In the genomic region with DNA sequence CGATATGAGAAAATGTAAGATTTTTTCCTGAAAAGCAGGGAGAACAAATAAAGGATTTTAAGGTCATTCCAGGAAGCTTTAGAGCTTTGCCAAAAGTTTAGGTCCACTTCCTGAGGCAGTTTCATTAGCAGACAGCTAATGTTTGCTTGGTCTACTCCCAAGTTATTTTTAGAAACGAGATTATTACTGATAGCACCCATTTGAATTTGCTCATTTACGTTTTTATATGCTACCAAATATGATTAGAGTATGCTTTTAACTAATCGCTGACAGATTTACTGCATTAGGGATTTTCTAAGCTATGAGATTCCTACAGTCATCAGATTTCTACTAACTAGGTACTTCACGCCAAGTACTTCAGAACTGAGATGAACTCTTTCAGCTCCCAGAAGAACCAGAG, we compare ENCODE assay signal across 1 cellular context.
TF ChIP-seq lines count a peak whose summit lies in the region.

No MANE protein-coding gene starts in this region.

TF ChIP-seq in HEK293, 187 proteins besides CTCF, POLR2A, EP300 and RAD21 (continued from another document):
- TF ChIP-seq, protein P1, sequence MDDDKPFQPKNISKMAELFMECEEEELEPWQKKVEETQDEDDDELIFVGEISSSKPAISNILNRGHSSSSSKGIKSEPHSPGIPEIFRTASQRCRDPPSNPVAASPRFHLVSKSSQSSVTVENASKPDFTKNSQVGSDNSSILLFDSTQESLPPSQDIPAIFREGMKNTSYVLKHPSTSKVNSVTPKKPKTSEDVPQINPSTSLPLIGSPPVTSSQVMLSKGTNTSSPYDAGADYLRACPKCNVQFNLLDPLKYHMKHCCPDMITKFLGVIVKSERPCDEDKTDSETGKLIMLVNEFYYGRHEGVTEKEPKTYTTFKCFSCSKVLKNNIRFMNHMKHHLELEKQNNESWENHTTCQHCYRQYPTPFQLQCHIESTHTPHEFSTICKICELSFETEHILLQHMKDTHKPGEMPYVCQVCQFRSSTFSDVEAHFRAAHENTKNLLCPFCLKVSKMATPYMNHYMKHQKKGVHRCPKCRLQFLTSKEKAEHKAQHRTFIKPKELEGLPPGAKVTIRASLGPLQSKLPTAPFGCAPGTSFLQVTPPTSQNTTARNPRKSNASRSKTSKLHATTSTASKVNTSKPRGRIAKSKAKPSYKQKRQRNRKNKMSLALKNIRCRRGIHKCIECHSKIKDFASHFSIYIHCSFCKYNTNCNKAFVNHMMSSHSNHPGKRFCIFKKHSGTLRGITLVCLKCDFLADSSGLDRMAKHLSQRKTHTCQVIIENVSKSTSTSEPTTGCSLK (tag by site-specific recombination; IDR thresholded peaks at IDR 0.05), result no peak
- TF ChIP-seq, protein P2, sequence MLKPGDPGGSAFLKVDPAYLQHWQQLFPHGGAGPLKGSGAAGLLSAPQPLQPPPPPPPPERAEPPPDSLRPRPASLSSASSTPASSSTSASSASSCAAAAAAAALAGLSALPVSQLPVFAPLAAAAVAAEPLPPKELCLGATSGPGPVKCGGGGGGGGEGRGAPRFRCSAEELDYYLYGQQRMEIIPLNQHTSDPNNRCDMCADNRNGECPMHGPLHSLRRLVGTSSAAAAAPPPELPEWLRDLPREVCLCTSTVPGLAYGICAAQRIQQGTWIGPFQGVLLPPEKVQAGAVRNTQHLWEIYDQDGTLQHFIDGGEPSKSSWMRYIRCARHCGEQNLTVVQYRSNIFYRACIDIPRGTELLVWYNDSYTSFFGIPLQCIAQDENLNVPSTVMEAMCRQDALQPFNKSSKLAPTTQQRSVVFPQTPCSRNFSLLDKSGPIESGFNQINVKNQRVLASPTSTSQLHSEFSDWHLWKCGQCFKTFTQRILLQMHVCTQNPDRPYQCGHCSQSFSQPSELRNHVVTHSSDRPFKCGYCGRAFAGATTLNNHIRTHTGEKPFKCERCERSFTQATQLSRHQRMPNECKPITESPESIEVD (tag by site-specific recombination; IDR thresholded peaks at IDR 0.05), result peak; percentile 76
- TF ChIP-seq ZNF426 (tag by site-specific recombination; IDR thresholded peaks at IDR 0.05) (no peak), OSR2 (tag by site-specific recombination; IDR thresholded peaks at IDR 0.05) (peak; percentile 29; the same call in 1 of the 2 replicates), WT1 (tag by site-specific recombination; IDR thresholded peaks at IDR 0.05) (peak; percentile 97), ZNF530 (tag by site-specific recombination; IDR thresholded peaks at IDR 0.05; ENCODE audit: low read depth) (no peak), ZBTB21 (tag by site-specific recombination; IDR thresholded peaks at IDR 0.05) (no peak), ZNF239 (tag by site-specific recombination; IDR thresholded peaks at IDR 0.05) (no peak), FEZF1 (tag by site-specific recombination; IDR thresholded peaks at IDR 0.05) (peak; percentile 54; the same call in 1 of the 2 replicates), ZNF366 (tag by site-specific recombination; conservative IDR thresholded peaks at IDR 0.05) (peak; percentile 37; the same call in 1 of the 2 replicates), PRDM1 (tag by site-specific recombination; IDR thresholded peaks at IDR 0.05) (no peak), ZNF133 (tag by site-specific recombination; IDR thresholded peaks at IDR 0.05) (no peak), ZNF664 (tag by site-specific recombination; IDR thresholded peaks at IDR 0.05) (no peak), ZNF169 (tag by site-specific recombination; IDR thresholded peaks at IDR 0.05) (no peak), MZF1 (tag by site-specific recombination; IDR thresholded peaks at IDR 0.05; ENCODE audit: borderline replicate concordance) (peak; percentile 33; the same call in 1 of the 2 replicates)
- TF ChIP-seq, protein P3, sequence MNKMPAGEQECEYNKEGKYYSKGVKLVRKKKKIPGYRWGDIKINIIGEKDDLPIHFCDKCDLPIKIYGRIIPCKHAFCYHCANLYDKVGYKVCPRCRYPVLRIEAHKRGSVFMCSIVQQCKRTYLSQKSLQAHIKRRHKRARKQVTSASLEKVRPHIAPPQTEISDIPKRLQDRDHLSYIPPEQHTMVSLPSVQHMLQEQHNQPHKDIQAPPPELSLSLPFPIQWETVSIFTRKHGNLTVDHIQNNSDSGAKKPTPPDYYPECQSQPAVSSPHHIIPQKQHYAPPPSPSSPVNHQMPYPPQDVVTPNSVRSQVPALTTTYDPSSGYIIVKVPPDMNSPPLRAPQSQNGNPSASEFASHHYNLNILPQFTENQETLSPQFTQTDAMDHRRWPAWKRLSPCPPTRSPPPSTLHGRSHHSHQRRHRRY (tag by site-specific recombination; IDR thresholded peaks at IDR 0.05), result no peak
- TF ChIP-seq, protein P4, sequence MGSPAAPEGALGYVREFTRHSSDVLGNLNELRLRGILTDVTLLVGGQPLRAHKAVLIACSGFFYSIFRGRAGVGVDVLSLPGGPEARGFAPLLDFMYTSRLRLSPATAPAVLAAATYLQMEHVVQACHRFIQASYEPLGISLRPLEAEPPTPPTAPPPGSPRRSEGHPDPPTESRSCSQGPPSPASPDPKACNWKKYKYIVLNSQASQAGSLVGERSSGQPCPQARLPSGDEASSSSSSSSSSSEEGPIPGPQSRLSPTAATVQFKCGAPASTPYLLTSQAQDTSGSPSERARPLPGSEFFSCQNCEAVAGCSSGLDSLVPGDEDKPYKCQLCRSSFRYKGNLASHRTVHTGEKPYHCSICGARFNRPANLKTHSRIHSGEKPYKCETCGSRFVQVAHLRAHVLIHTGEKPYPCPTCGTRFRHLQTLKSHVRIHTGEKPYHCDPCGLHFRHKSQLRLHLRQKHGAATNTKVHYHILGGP (tag by site-specific recombination; IDR thresholded peaks at IDR 0.05), result 0 out of 2 replicates have a peak, but pooled peaks have one; percentile 17
- TF ChIP-seq, protein P5, sequence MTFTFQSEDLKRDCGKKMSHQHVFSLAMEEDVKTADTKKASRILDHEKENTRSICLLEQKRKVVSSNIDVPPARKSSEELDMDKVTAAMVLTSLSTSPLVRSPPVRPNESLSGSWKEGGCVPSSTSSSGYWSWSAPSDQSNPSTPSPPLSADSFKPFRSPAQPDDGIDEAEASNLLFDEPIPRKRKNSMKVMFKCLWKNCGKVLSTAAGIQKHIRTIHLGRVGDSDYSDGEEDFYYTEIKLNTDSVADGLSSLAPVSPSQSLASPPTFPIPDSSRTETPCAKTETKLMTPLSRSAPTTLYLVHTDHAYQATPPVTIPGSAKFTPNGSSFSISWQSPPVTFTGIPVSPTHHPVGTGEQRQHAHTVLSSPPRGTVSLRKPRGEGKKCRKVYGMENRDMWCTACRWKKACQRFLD (tag by site-specific recombination; IDR thresholded peaks at IDR 0.05), result no peak
- TF ChIP-seq, protein P6, sequence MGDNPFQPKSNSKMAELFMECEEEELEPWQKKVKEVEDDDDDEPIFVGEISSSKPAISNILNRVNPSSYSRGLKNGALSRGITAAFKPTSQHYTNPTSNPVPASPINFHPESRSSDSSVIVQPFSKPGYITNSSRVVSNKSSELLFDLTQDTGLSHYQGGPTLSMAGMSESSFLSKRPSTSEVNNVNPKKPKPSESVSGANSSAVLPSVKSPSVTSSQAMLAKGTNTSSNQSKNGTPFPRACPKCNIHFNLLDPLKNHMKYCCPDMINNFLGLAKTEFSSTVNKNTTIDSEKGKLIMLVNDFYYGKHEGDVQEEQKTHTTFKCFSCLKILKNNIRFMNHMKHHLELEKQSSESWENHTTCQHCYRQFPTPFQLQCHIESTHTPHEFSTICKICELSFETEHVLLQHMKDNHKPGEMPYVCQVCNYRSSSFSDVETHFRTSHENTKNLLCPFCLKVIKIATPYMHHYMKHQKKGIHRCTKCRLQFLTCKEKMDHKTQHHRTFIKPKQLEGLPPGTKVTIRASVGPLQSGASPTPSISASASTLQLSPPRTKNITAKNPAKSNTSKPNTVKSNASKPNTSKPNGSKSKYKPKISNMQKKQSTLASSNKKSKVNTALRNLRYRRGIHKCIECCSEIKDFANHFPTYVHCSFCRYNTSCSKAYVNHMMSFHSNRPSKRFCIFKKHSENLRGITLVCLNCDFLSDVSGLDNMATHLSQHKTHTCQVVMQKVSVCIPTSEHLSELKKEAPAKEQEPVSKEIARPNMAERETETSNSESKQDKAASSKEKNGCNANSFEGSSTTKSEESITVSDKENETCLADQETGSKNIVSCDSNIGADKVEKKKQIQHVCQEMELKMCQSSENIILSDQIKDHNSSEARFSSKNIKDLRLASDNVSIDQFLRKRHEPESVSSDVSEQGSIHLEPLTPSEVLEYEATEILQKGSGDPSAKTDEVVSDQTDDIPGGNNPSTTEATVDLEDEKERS (tag by site-specific recombination; IDR thresholded peaks at IDR 0.05), result no peak
- TF ChIP-seq, protein P7, sequence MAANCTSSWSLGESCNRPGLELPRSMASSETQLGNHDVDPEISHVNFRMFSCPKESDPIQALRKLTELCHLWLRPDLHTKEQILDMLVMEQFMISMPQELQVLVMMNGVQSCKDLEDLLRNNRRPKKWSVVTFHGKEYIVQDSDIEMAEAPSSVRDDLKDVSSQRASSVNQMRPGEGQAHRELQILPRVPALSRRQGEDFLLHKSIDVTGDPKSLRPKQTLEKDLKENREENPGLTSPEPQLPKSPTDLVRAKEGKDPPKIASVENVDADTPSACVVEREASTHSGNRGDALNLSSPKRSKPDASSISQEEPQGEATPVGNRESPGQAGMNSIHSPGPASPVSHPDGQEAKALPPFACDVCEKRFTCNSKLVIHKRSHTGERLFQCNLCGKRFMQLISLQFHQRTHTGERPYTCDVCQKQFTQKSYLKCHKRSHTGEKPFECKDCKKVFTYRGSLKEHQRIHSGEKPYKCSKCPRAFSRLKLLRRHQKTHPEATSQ (tag by site-specific recombination; IDR thresholded peaks at IDR 0.05), result no peak
- TF ChIP-seq, protein P8, sequence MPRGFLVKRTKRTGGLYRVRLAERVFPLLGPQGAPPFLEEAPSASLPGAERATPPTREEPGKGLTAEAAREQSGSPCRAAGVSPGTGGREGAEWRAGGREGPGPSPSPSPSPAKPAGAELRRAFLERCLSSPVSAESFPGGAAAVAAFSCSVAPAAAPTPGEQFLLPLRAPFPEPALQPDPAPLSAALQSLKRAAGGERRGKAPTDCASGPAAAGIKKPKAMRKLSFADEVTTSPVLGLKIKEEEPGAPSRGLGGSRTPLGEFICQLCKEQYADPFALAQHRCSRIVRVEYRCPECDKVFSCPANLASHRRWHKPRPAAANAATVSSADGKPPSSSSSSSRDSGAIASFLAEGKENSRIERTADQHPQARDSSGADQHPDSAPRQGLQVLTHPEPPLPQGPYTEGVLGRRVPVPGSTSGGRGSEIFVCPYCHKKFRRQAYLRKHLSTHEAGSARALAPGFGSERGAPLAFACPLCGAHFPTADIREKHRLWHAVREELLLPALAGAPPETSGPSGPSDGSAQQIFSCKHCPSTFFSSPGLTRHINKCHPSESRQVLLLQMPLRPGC (tag by site-specific recombination; IDR thresholded peaks at IDR 0.05), result no peak
- TF ChIP-seq, protein P9, sequence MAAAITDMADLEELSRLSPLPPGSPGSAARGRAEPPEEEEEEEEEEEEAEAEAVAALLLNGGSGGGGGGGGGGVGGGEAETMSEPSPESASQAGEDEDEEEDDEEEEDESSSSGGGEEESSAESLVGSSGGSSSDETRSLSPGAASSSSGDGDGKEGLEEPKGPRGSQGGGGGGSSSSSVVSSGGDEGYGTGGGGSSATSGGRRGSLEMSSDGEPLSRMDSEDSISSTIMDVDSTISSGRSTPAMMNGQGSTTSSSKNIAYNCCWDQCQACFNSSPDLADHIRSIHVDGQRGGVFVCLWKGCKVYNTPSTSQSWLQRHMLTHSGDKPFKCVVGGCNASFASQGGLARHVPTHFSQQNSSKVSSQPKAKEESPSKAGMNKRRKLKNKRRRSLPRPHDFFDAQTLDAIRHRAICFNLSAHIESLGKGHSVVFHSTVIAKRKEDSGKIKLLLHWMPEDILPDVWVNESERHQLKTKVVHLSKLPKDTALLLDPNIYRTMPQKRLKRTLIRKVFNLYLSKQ (tag by site-specific recombination; IDR thresholded peaks at IDR 0.05; ENCODE audit: borderline replicate concordance), result no peak
- TF ChIP-seq, protein P10, sequence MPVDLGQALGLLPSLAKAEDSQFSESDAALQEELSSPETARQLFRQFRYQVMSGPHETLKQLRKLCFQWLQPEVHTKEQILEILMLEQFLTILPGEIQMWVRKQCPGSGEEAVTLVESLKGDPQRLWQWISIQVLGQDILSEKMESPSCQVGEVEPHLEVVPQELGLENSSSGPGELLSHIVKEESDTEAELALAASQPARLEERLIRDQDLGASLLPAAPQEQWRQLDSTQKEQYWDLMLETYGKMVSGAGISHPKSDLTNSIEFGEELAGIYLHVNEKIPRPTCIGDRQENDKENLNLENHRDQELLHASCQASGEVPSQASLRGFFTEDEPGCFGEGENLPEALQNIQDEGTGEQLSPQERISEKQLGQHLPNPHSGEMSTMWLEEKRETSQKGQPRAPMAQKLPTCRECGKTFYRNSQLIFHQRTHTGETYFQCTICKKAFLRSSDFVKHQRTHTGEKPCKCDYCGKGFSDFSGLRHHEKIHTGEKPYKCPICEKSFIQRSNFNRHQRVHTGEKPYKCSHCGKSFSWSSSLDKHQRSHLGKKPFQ (tag by site-specific recombination; IDR thresholded peaks at IDR 0.05), result no peak
